In genomic region chr17:30290696-30291570, GRCh38 we compare ENCODE assay signal across 1 cellular context.
TF ChIP-seq lines count a peak whose summit lies in the region.

No MANE protein-coding gene starts in this region.

TF ChIP-seq in HepG2, 621 proteins besides CTCF, POLR2A, EP300 and RAD21 (continued from another document and continues in another):
- TF ChIP-seq ZNF646 (CRISPR knock-in tag; IDR thresholded peaks at IDR 0.05) (no peak), NFIC (IDR thresholded peaks at IDR 0.05; ENCODE audit: low read length) (no peak), SMAD9 (CRISPR knock-in tag; IDR thresholded peaks at IDR 0.05) (no peak), ZNF883 (CRISPR knock-in tag; IDR thresholded peaks at IDR 0.05; ENCODE audit: not compliant biosample characterization) (no peak), FOXJ3 (CRISPR knock-in tag; IDR thresholded peaks at IDR 0.05; ENCODE audit: borderline replicate concordance) (no peak), ZNF101 (CRISPR knock-in tag; IDR thresholded peaks at IDR 0.05; ENCODE audit: borderline replicate concordance, low read depth) (no peak), LCORL (IDR thresholded peaks at IDR 0.05) (no peak), LCORL (CRISPR knock-in tag; IDR thresholded peaks at IDR 0.05) (no peak), ATF7 (IDR thresholded peaks at IDR 0.05) (no peak), ATF7 (CRISPR knock-in tag; IDR thresholded peaks at IDR 0.05) (no peak), PTBP1 (IDR thresholded peaks at IDR 0.05; ENCODE audit: low read depth, low read length, poor library complexity, severe bottlenecking) (no peak), ZNF256 (CRISPR knock-in tag; conservative IDR thresholded peaks at IDR 0.05) (no peak), DMAP1 (CRISPR knock-in tag; IDR thresholded peaks at IDR 0.05) (peak; percentile 30; the same call in 1 of the 2 replicates), EZH2 (conservative IDR thresholded peaks at IDR 0.05; ENCODE audit: low read depth, low read length) (no peak), FOXK2 (IDR thresholded peaks at IDR 0.05) (no peak), ZIK1 (CRISPR knock-in tag; IDR thresholded peaks at IDR 0.05; ENCODE audit: borderline replicate concordance, low read depth) (no peak), RBAK (CRISPR knock-in tag; IDR thresholded peaks at IDR 0.05) (no peak), CEBPB (IDR thresholded peaks at IDR 0.05; ENCODE audit: borderline replicate concordance, low read depth, low read length) (no peak), IKZF4 (CRISPR knock-in tag; IDR thresholded peaks at IDR 0.05; ENCODE audit: borderline replicate concordance, low read depth, not compliant biosample characterization) (no peak), KLF15 (CRISPR knock-in tag; IDR thresholded peaks at IDR 0.05; ENCODE audit: borderline replicate concordance) (no peak), AKAP8 (CRISPR knock-in tag; IDR thresholded peaks at IDR 0.05) (no peak), BATF2 (CRISPR knock-in tag; IDR thresholded peaks at IDR 0.05) (no peak), ZNF432 (CRISPR knock-in tag; IDR thresholded peaks at IDR 0.05; ENCODE audit: borderline replicate concordance) (no peak), AHR (CRISPR knock-in tag; IDR thresholded peaks at IDR 0.05) (no peak), RARG (CRISPR knock-in tag; IDR thresholded peaks at IDR 0.05; ENCODE audit: low read depth) (no peak), SUZ12 (IDR thresholded peaks at IDR 0.05; ENCODE audit: low read depth, low read length) (no peak), KMT2B (CRISPR knock-in tag; IDR thresholded peaks at IDR 0.05) (peak; percentile 51; the same call in 1 of the 2 replicates), RNF2 (conservative IDR thresholded peaks at IDR 0.05; ENCODE audit: low read depth) (peak; percentile 69; the same call in 1 of the 2 replicates), MBNL3 (CRISPR knock-in tag; conservative IDR thresholded peaks at IDR 0.05) (no peak), ZNF605 (CRISPR knock-in tag; IDR thresholded peaks at IDR 0.05) (no peak), ZMYM3 (CRISPR knock-in tag; IDR thresholded peaks at IDR 0.05) (no peak), RCOR2 (CRISPR knock-in tag; IDR thresholded peaks at IDR 0.05) (no peak), ZNF33B (CRISPR knock-in tag; IDR thresholded peaks at IDR 0.05) (no peak; the same call in 1 of the 2 replicates), HNRNPLL (IDR thresholded peaks at IDR 0.05; ENCODE audit: low read depth, low read length, poor library complexity, severe bottlenecking) (no peak), ZNF501 (CRISPR knock-in tag; IDR thresholded peaks at IDR 0.05) (peak; percentile 61), ZBED4 (CRISPR knock-in tag; IDR thresholded peaks at IDR 0.05; ENCODE audit: borderline replicate concordance) (0 out of 2 replicates have a peak, but pooled peaks have one; percentile 33), KLF6 (CRISPR knock-in tag; IDR thresholded peaks at IDR 0.05) (no peak), ZNF430 (CRISPR knock-in tag; IDR thresholded peaks at IDR 0.05) (peak; percentile 29; the same call in 1 of the 2 replicates)
- TF ChIP-seq, protein P1, sequence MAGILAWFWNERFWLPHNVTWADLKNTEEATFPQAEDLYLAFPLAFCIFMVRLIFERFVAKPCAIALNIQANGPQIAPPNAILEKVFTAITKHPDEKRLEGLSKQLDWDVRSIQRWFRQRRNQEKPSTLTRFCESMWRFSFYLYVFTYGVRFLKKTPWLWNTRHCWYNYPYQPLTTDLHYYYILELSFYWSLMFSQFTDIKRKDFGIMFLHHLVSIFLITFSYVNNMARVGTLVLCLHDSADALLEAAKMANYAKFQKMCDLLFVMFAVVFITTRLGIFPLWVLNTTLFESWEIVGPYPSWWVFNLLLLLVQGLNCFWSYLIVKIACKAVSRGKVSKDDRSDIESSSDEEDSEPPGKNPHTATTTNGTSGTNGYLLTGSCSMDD (CRISPR knock-in tag; IDR thresholded peaks at IDR 0.05): no peak
- TF ChIP-seq, protein P2, sequence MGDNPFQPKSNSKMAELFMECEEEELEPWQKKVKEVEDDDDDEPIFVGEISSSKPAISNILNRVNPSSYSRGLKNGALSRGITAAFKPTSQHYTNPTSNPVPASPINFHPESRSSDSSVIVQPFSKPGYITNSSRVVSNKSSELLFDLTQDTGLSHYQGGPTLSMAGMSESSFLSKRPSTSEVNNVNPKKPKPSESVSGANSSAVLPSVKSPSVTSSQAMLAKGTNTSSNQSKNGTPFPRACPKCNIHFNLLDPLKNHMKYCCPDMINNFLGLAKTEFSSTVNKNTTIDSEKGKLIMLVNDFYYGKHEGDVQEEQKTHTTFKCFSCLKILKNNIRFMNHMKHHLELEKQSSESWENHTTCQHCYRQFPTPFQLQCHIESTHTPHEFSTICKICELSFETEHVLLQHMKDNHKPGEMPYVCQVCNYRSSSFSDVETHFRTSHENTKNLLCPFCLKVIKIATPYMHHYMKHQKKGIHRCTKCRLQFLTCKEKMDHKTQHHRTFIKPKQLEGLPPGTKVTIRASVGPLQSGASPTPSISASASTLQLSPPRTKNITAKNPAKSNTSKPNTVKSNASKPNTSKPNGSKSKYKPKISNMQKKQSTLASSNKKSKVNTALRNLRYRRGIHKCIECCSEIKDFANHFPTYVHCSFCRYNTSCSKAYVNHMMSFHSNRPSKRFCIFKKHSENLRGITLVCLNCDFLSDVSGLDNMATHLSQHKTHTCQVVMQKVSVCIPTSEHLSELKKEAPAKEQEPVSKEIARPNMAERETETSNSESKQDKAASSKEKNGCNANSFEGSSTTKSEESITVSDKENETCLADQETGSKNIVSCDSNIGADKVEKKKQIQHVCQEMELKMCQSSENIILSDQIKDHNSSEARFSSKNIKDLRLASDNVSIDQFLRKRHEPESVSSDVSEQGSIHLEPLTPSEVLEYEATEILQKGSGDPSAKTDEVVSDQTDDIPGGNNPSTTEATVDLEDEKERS (CRISPR knock-in tag; IDR thresholded peaks at IDR 0.05): no peak
- TF ChIP-seq, protein P3, sequence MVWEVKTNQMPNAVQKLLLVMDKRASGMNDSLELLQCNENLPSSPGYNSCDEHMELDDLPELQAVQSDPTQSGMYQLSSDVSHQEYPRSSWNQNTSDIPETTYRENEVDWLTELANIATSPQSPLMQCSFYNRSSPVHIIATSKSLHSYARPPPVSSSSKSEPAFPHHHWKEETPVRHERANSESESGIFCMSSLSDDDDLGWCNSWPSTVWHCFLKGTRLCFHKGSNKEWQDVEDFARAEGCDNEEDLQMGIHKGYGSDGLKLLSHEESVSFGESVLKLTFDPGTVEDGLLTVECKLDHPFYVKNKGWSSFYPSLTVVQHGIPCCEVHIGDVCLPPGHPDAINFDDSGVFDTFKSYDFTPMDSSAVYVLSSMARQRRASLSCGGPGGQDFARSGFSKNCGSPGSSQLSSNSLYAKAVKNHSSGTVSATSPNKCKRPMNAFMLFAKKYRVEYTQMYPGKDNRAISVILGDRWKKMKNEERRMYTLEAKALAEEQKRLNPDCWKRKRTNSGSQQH (CRISPR knock-in tag; IDR thresholded peaks at IDR 0.05; ENCODE audit: low read depth): no peak
- TF ChIP-seq, protein P4, sequence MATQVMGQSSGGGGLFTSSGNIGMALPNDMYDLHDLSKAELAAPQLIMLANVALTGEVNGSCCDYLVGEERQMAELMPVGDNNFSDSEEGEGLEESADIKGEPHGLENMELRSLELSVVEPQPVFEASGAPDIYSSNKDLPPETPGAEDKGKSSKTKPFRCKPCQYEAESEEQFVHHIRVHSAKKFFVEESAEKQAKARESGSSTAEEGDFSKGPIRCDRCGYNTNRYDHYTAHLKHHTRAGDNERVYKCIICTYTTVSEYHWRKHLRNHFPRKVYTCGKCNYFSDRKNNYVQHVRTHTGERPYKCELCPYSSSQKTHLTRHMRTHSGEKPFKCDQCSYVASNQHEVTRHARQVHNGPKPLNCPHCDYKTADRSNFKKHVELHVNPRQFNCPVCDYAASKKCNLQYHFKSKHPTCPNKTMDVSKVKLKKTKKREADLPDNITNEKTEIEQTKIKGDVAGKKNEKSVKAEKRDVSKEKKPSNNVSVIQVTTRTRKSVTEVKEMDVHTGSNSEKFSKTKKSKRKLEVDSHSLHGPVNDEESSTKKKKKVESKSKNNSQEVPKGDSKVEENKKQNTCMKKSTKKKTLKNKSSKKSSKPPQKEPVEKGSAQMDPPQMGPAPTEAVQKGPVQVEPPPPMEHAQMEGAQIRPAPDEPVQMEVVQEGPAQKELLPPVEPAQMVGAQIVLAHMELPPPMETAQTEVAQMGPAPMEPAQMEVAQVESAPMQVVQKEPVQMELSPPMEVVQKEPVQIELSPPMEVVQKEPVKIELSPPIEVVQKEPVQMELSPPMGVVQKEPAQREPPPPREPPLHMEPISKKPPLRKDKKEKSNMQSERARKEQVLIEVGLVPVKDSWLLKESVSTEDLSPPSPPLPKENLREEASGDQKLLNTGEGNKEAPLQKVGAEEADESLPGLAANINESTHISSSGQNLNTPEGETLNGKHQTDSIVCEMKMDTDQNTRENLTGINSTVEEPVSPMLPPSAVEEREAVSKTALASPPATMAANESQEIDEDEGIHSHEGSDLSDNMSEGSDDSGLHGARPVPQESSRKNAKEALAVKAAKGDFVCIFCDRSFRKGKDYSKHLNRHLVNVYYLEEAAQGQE (IDR thresholded peaks at IDR 0.05; ENCODE audit: borderline replicate concordance in 1 of 2, low read depth in 1 of 2, low read length in 2 of 2): no peak
- TF ChIP-seq, protein P5, sequence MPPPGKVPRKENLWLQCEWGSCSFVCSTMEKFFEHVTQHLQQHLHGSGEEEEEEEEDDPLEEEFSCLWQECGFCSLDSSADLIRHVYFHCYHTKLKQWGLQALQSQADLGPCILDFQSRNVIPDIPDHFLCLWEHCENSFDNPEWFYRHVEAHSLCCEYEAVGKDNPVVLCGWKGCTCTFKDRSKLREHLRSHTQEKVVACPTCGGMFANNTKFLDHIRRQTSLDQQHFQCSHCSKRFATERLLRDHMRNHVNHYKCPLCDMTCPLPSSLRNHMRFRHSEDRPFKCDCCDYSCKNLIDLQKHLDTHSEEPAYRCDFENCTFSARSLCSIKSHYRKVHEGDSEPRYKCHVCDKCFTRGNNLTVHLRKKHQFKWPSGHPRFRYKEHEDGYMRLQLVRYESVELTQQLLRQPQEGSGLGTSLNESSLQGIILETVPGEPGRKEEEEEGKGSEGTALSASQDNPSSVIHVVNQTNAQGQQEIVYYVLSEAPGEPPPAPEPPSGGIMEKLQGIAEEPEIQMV (CRISPR knock-in tag; IDR thresholded peaks at IDR 0.05; ENCODE audit: low read depth): no peak
